18 cellular contexts compared by ENCODE assay signal in the genomic region with DNA sequence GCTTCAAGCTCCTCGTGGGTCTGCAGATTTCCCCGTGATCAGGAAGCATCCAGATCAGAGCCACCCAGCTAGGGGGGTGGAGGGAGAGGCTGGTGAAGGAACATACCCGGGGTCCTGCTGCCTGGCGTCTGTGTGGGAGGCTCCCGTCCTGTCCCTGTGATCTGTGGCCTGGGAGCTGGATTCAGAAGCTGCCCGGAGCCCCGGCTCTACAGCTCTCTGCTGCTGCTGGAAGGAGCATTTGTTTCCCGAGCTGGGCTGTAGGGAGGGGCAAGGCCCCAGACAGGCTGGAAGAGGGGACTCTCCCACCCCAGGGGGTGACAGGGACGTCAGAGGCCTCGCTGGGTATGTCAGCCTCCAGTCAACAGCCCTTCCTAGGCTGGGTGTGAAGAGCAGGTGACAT. TPM values are rescaled to one million over a fixed set of nuclear protein-coding genes. Genes with fewer than 3 reads are reported as not detected.
A peak's percentile ranks its signal among the peaks of the same experiment; 100 is the strongest.
DNase-seq lines count a peak whose midpoint lies in the region; ATAC-seq, FAIRE-seq and TF ChIP-seq lines count a peak whose summit lies in the region.
"Had no signal": no experiment of that assay in that cellular context is flagged by ENCODE, and none has a peak within 500 bp of the region (broad histone marks: within the 10 kb centered on the region; RNA-seq: fewer than 3 reads in every experiment).

No MANE protein-coding gene starts in this region.

- no peaks in the 10 kb centered on the region for H3K36me3 ChIP-seq in Panc1 (ENCODE audit: control insufficient read depth, insufficient read depth, low read length)
- H3K36me3 ChIP-seq in endodermal cell (ENCODE audit: control insufficient read depth, insufficient read depth, low read length), result no peaks in the 10 kb centered on the region
- H3K36me3 ChIP-seq: BLaER1 had no signal

- POLR2A ChIA-PET in Panc1 (lab: Charles Lee), result no interaction called here

- 76 to 80% methylated on average over 7 to 10 of the region's 10 CpGs for WGBS in endodermal cell (ENCODE audit: insufficient coverage in 1 of 2, insufficient read length in 1 of 2), 2 experiments

- intact Hi-C loops in Panc1 (cut with micrococcal nuclease; ENCODE audit: unreplicated experiment), result no loop called here

- in situ Hi-C loops in Panc1 (cut with HindIII; ENCODE audit: low pct_unique_long_range_greater_than_20kb, low sequenced_read_pairs), result no loop called here

- H3K27me3 Mint-ChIP-seq in endodermal cell (ENCODE audit: insufficient read depth) (peaks cover 9% of the 10 kb centered on the region), neural crest cell (ENCODE audit: low read depth) (peaks cover 21% of the 10 kb centered on the region)
- H3K27me3 Mint-ChIP-seq: CD4-positive, alpha-beta memory T cell had no signal

- H3K9me3 ChIP-seq in Panc1 (ENCODE audit: control insufficient read depth, insufficient read depth, low read depth, low read length) (no peaks in the 10 kb centered on the region), endodermal cell (ENCODE audit: control insufficient read depth, low read length) (peaks cover 7% of the 10 kb centered on the region)
- H3K9me3 ChIP-seq: BLaER1 had no signal

- H3K9ac ChIP-seq in endodermal cell (ENCODE audit: extremely low read depth, low read length, poor library complexity, severe bottlenecking), result no peak overlapping the region
- H3K9ac ChIP-seq: BLaER1 had no signal

- H3K4me1 Mint-ChIP-seq in endodermal cell (no peaks in the 10 kb centered on the region), neural crest cell (peaks cover 22% of the 10 kb centered on the region)
- H3K4me1 Mint-ChIP-seq: CD14-positive monocyte had no signal

- H3K4me3 ChIP-seq in Panc1 (ENCODE audit: low read depth in 2 of 2, low read length in 2 of 2) (no peak overlapping the region), endodermal cell (ENCODE audit: low read length) (no peak overlapping the region)
- H3K4me3 ChIP-seq: BLaER1, GM12878 had no signal

- no peak for DNase-seq in Panc1 (ENCODE audit: low read depth, low spot score)
- no peak for DNase-seq in endodermal cell
- DNase-seq in neural crest cell (ENCODE audit: low read depth, low spot score), result no peak
- no peak for DNase-seq in HTR-8/SVneo (ENCODE audit: insufficient read length, low spot score)
- DNase-seq in activated CD4-positive, alpha-beta T cell treated with anti-CD3 and anti-CD28 coated beads, Interleukin-2, amount 50 U/mL, for 1 hour, result no peak
- DNase-seq: 8988T; CD4-positive, alpha-beta memory T cell; DMS79 treated with DMSO at 0.1 percent for 48 hours; GF-D8; H9 had no signal

- CTCF ChIA-PET in Panc1 (lab: Charles Lee), result no interaction called here

- no peak overlapping the region for H3K27ac Mint-ChIP-seq in endodermal cell
- peak overlapping the region; percentile 50 for H3K27ac Mint-ChIP-seq in neural crest cell (ENCODE audit: unreplicated experiment)
- H3K27ac Mint-ChIP-seq: CD14-positive monocyte, H9 had no signal

- no peaks in the 10 kb centered on the region; the same call in 1 of the 2 replicates for H3K27me3 ChIP-seq in Panc1 (ENCODE audit: control insufficient read depth, insufficient read depth, low read length)
- no peaks in the 10 kb centered on the region for H3K27me3 ChIP-seq in endodermal cell (ENCODE audit: control insufficient read depth, insufficient read depth, low read length, poor library complexity, severe bottlenecking)

- TF ChIP-seq CTCF in Panc1 (IDR thresholded peaks at IDR 0.05) (no peak), endodermal cell (conservative IDR thresholded peaks at IDR 0.05) (no peak), neural crest cell (conservative IDR thresholded peaks at IDR 0.05) (no peak)

- H3K9me3 Mint-ChIP-seq in endodermal cell (no peaks in the 10 kb centered on the region), neural crest cell (no peaks in the 10 kb centered on the region)
- H3K9me3 Mint-ChIP-seq: CD4-positive, alpha-beta memory T cell; H9 had no signal

- no peak for FAIRE-seq in HTR-8/SVneo (lab: Jason Lieb, UNC)
- FAIRE-seq: GM12878, GM19239, H1 had no signal

- H3K4me1 ChIP-seq in Panc1 (ENCODE audit: control insufficient read depth, insufficient read depth, low read length) (peaks cover under 1% of the 10 kb centered on the region; the same call in 1 of the 2 replicates), endodermal cell (ENCODE audit: control insufficient read depth, insufficient read depth, low read length) (no peaks in the 10 kb centered on the region)

- no peak overlapping the region for H3K4me3 Mint-ChIP-seq in endodermal cell
- H3K4me3 Mint-ChIP-seq in neural crest cell, result peak overlapping the region; percentile 38
- H3K4me3 Mint-ChIP-seq: CD14-positive monocyte; CD4-positive, alpha-beta memory T cell; H9 had no signal

- no TSS peak for BruUV-seq in Panc1 (replicated peaks; lab: Mats Ljungman, UMichigan)

- no peaks in the 10 kb centered on the region for H3K36me3 Mint-ChIP-seq in endodermal cell (ENCODE audit: low read depth)
- H3K36me3 Mint-ChIP-seq in neural crest cell (ENCODE audit: low read depth), result no peaks in the 10 kb centered on the region
- H3K36me3 Mint-ChIP-seq: CD14-positive monocyte; CD4-positive, alpha-beta memory T cell had no signal

- H3K27ac ChIP-seq in Panc1 (ENCODE audit: low read length) (no peak overlapping the region), endodermal cell (ENCODE audit: low read depth, low read length) (peak overlapping the region; percentile 75), temporal lobe (ENCODE audit: low read depth, low read length) (peak overlapping the region; percentile 44)
- H3K27ac ChIP-seq: BLaER1 had no signal

- ATAC-seq in Panc1 (peak; percentile 53; the same call in 1 of the 2 replicates), GM18517 (IDR thresholded peaks at IDR 0.05; ENCODE audit: unreplicated experiment) (no peak)
- ATAC-seq: GM12878 had no signal

RNA-seq across cellular contexts. Expression of a gene that starts 10.2 kb away (rescaled TPM):
- total RNA-seq in Panc1 (2021; ENCODE audit: unreplicated experiment), result 1.8 TPM
- 4.5 TPM for polyA plus RNA-seq in Panc1 (2012; ENCODE audit: insufficient read length)
- total RNA-seq in endodermal cell, result 1 to 10 TPM in 1 of 2 donors, under 1 TPM in 1; 0.69 to 5.1 TPM
- polyA plus RNA-seq in endodermal cell (2013, experiment 1 of 2), result 8.9 TPM
- polyA plus RNA-seq in endodermal cell (2013, experiment 2 of 2), result 9.2 TPM
- 19.4 and 19.8 TPM in 2 replicates for total RNA-seq in neural crest cell
- 21.6 TPM for total RNA-seq in temporal lobe
- total RNA-seq: GM12878 had no signal
- polyA plus RNA-seq: AG04450, CD14-positive monocyte, GM12878 had no signal

RNA-seq across cellular contexts. Expression of a gene that starts 21.0 kb away (rescaled TPM):
- 24.3 TPM for total RNA-seq in Panc1 (2021; ENCODE audit: unreplicated experiment)
- polyA plus RNA-seq in Panc1 (2012; ENCODE audit: insufficient read length), result 47.8 TPM
- total RNA-seq in endodermal cell, result 10 to 100 TPM; 13.7 to 15.1 TPM
- 12.7 TPM for polyA plus RNA-seq in endodermal cell (2013, experiment 1 of 2)
- polyA plus RNA-seq in endodermal cell (2013, experiment 2 of 2), result 10.8 TPM
- 16.0 and 19.4 TPM in 2 replicates for total RNA-seq in neural crest cell
- total RNA-seq in temporal lobe, result 10.6 TPM
